In genomic region chr1:9589719-9590157, GRCh38 we compare ENCODE assay signal across 8 cellular contexts. TPM values are rescaled to one million over a fixed set of nuclear protein-coding genes. Genes with fewer than 3 reads are reported as not detected.
DNase-seq lines count a peak whose midpoint lies in the region; ATAC-seq, FAIRE-seq and TF ChIP-seq lines count a peak whose summit lies in the region.

No MANE protein-coding gene starts in this region.

- TF ChIP-seq POLR2A in H1 (IDR thresholded peaks at IDR 0.05; ENCODE audit: control extremely low read depth in 1 of 2, low read depth in 2 of 2, low read length in 2 of 2): no peak; a peak in 1 of 3 replicates

- peak overlapping the region; percentile 25 for H3K27ac Mint-ChIP-seq in neural progenitor cell

- peaks cover 6% of the 10 kb centered on the region for H3K27me3 Mint-ChIP-seq in neural progenitor cell (ENCODE audit: insufficient read depth, low read depth)

- TF ChIP-seq EP300 in H1 (IDR thresholded peaks at IDR 0.05; ENCODE audit: borderline replicate concordance in 1 of 2, low read depth in 2 of 2, low read length in 2 of 2): no peak

- H3K4me2 ChIP-seq in OCI-LY7 (ENCODE audit: low read length): peak overlapping the region; percentile 89
- H3K4me2 ChIP-seq in H1 (ENCODE audit: insufficient read depth in 1 of 2, low read depth in 2 of 2, low read length in 2 of 2): peak overlapping the region; percentile 86 to 91
- peak overlapping the region; percentile 90 for H3K4me2 ChIP-seq in neural progenitor cell

- H2BK15ac ChIP-seq in H1 (ENCODE audit: low read length): no peak overlapping the region

- peaks cover 16% of the 10 kb centered on the region for H3K79me1 ChIP-seq in H1 (ENCODE audit: low read depth, low read length)

- H3K4ac ChIP-seq in H1 (replicated peaks; ENCODE audit: insufficient read length, low read depth, low read length): no peak overlapping the region

- CTCF ChIA-PET in OCI-LY7 (lab: Charles Lee; ENCODE audit: unreplicated experiment) (interaction anchor here (0.5 to 0.7 kb wide), 2 partner anchors 10 to 25 kb away, joined by 3 read pairs; no protein-coding TSS in a partner anchor), H1 (lab: Charles Lee; ENCODE audit: partially characterized antibody) (interaction anchor here (0.6 to 6.1 kb wide), 13 partner anchors 9 to 340 kb away, joined by 3 to 44 read pairs (median 3); no protein-coding TSS in a partner anchor)

- POLR2A ChIA-PET in OCI-LY7 (lab: Charles Lee) (interaction anchor here (0.7 to 1.2 kb wide), 5 partner anchors 8 to 444 kb away, joined by 3 to 5 read pairs (median 4); no protein-coding TSS in a partner anchor), H1 (lab: Charles Lee; ENCODE audit: partially characterized antibody) (interaction anchor here (0.8 to 2.0 kb wide), 9 partner anchors 10 to 170 kb away, joined by 3 to 4 read pairs (median 3); partner anchors contain the start of gene SLC25A33)

- no peak overlapping the region for H2AK5ac ChIP-seq in H1 (ENCODE audit: low read depth, low read length)

- no peaks in the 10 kb centered on the region for H3K9me2 ChIP-seq in OCI-LY7 (ENCODE audit: insufficient read depth, low read length)

- no peak overlapping the region for H4K91ac ChIP-seq in H1 (replicated peaks; ENCODE audit: insufficient read length, low read length)

- H3K36me3 ChIP-seq in OCI-LY7 (ENCODE audit: insufficient read depth, low read length) (peaks cover 5% of the 10 kb centered on the region; the same call in 1 of the 2 replicates), H1 (ENCODE audit: control insufficient read depth in 2 of 4, insufficient read depth in 4 of 4, low read length in 3 of 4) (no peaks in the 10 kb centered on the region), neural progenitor cell (no peaks in the 10 kb centered on the region)

- no peak overlapping the region for H2AFZ ChIP-seq in OCI-LY7 (ENCODE audit: low read length)
- no peak overlapping the region for H2AFZ ChIP-seq in H1 (ENCODE audit: low read length)
- no peak overlapping the region for H2AFZ ChIP-seq in neural progenitor cell (replicated peaks)

- H3K9me3 ChIP-seq in OCI-LY7 (ENCODE audit: low read length): no peaks in the 10 kb centered on the region
- H3K9me3 ChIP-seq in H1 (ENCODE audit: insufficient read depth in 2 of 2, low read depth in 1 of 2, low read length in 1 of 2): no peaks in the 10 kb centered on the region
- H3K9me3 ChIP-seq in neural progenitor cell (ENCODE audit: low read depth): no peaks in the 10 kb centered on the region

- H3K4me1 ChIP-seq in OCI-LY7 (ENCODE audit: insufficient read depth, low read length, poor library complexity, severe bottlenecking): peaks cover 43% of the 10 kb centered on the region
- peaks cover 0 to 40% (median 28%) of the 10 kb centered on the region in 4 experiments; a peak in 5 of 7 replicates for H3K4me1 ChIP-seq in H1 (replicated peaks in 1 of 4; ENCODE audit: control insufficient read depth in 3 of 4, insufficient read depth in 4 of 4, low read length in 3 of 4)
- peaks cover 50% of the 10 kb centered on the region for H3K4me1 ChIP-seq in neural progenitor cell

- no peak for TF ChIP-seq RAD21 in H1 (IDR thresholded peaks at IDR 0.05 in 1 of 2, conservative IDR thresholded peaks at IDR 0.05 in 1 of 2; ENCODE audit: low read depth in 2 of 2, low read length in 2 of 2)

- H3K27me3 ChIP-seq in H1 (replicated peaks in 1 of 4; ENCODE audit: control insufficient read depth in 3 of 4, extremely low read depth in 1 of 4, insufficient read depth in 3 of 4, low read length in 3 of 4) (no peaks in the 10 kb centered on the region), neural progenitor cell (no peaks in the 10 kb centered on the region)

- DNase-seq in OCI-LY7 (ENCODE audit: low spot score) (peak; percentile 10), H1 (ENCODE audit: low read depth in 1 of 2, low spot score in 2 of 2) (no peak), neural progenitor cell (ENCODE audit: low spot score) (no peak), D341Med (ENCODE audit: low spot score) (no peak)

- H3K18ac ChIP-seq in H1 (ENCODE audit: extremely low read depth, low read length): no peak overlapping the region

- H4K5ac ChIP-seq in H1 (ENCODE audit: insufficient read length, low read depth, low read length): no peak overlapping the region

- WGBS in H1 (ENCODE audit: extremely low coverage in 1 of 2, insufficient coverage in 1 of 2, insufficient read length in 1 of 2, insufficient replicate concordance in 2 of 2, low coverage in 1 of 2, low lambda C conversion rate in 2 of 2, missing lambda C conversion rate in 1 of 2), 2 experiments: 42% methylated on average over 6 of the region's 6 CpGs; no CpG with 5 or more reads in 1 of the 2 experiments

- FAIRE-seq in H1 (lab: Jason Lieb, UNC): no peak

- intact Hi-C loops in OCI-LY7 (cut with micrococcal nuclease; ENCODE audit: unreplicated experiment): loop anchor here (2.0 to 5.0 kb wide), 2 partner anchors 233 to 302 kb away; partner anchors contain the start of gene CLSTN1

- peaks cover 4% of the 10 kb centered on the region for H3K36me3 Mint-ChIP-seq in neural progenitor cell

- H3K9me3 Mint-ChIP-seq in neural progenitor cell: no peaks in the 10 kb centered on the region

- peaks cover 48% of the 10 kb centered on the region for H3F3A ChIP-seq in neural progenitor cell (ENCODE audit: low read depth)

- no peak overlapping the region for H3K14ac ChIP-seq in H1 (ENCODE audit: insufficient read length)

- H3K56ac ChIP-seq in H1 (replicated peaks; ENCODE audit: insufficient read length, low read depth, low read length): no peak overlapping the region

- H2BK20ac ChIP-seq in H1 (ENCODE audit: low read length): no peak overlapping the region

- H3K9ac ChIP-seq in H1 (replicated peaks in 1 of 4; ENCODE audit: extremely low read depth in 1 of 4, low read depth in 3 of 4, low read length in 3 of 4): peak overlapping the region; percentile 16 to 54 (median 43); a peak in 4 of 7 replicates
- peak overlapping the region; percentile 15 for H3K9ac ChIP-seq in neural progenitor cell

- H2BK5ac ChIP-seq in H1 (ENCODE audit: low read depth, low read length): no peak overlapping the region

- H3K4me1 Mint-ChIP-seq in neural progenitor cell: peaks cover 49% of the 10 kb centered on the region

- ATAC-seq in GM21717 (IDR thresholded peaks at IDR 0.05; ENCODE audit: unreplicated experiment) (no peak), HG03159 (IDR thresholded peaks at IDR 0.05; ENCODE audit: unreplicated experiment) (no peak), GM21825 (IDR thresholded peaks at IDR 0.05; ENCODE audit: unreplicated experiment) (no peak)

- H4K20me1 ChIP-seq in OCI-LY7 (ENCODE audit: insufficient read depth, low read length): peaks cover 19% of the 10 kb centered on the region
- H4K20me1 ChIP-seq in H1 (replicated peaks in 1 of 2; ENCODE audit: control insufficient read depth in 1 of 2, insufficient read depth in 2 of 2, low read length in 2 of 2): peaks cover 29 to 38% of the 10 kb centered on the region in 2 experiments
- peaks cover 55% of the 10 kb centered on the region for H4K20me1 ChIP-seq in neural progenitor cell (ENCODE audit: low read depth)

- H3K4me3 ChIP-seq in GM08714 (ENCODE audit: low read length) (peak overlapping the region; percentile 71), OCI-LY7 (ENCODE audit: low read depth, low read length, poor library complexity, severe bottlenecking) (peak overlapping the region; percentile 90), H1 (ENCODE audit: extremely low read depth in 1 of 4, insufficient read depth in 2 of 4, low read depth in 3 of 4, low read length in 4 of 4) (peak overlapping the region; percentile 60 to 82 (median 70)), neural progenitor cell (peak overlapping the region; percentile 59)

- H2BK12ac ChIP-seq in H1 (ENCODE audit: low read depth, low read length): no peak overlapping the region

- no peak overlapping the region; the same call in 1 of the 2 replicates for H4K8ac ChIP-seq in H1 (ENCODE audit: extremely low read depth, insufficient read depth, low read length)

- no peak overlapping the region for H3K23ac ChIP-seq in H1 (ENCODE audit: insufficient read length)

- H3K27ac ChIP-seq in OCI-LY7 (ENCODE audit: low read depth, low read length, poor library complexity, severe bottlenecking) (no peak overlapping the region), H1 (ENCODE audit: low read depth, low read length) (no peak overlapping the region), neural progenitor cell (no peak overlapping the region)

- TF ChIP-seq CTCF in OCI-LY7 (conservative IDR thresholded peaks at IDR 0.05; ENCODE audit: low read length) (no peak), H1 (IDR thresholded peaks at IDR 0.05; ENCODE audit: control extremely low read depth in 1 of 3, insufficient read depth in 1 of 3, low read depth in 1 of 3, low read length in 3 of 3) (no peak), neural progenitor cell (IDR thresholded peaks at IDR 0.05) (no peak)

- no peak overlapping the region for H2BK120ac ChIP-seq in H1 (replicated peaks; ENCODE audit: low read depth, low read length)

- peaks cover 10% of the 10 kb centered on the region; the same call in 1 of the 2 replicates for H3K79me2 ChIP-seq in OCI-LY7 (ENCODE audit: insufficient read depth, low read depth, low read length)
- peaks cover 11 to 55% of the 10 kb centered on the region in 2 experiments; a peak in 3 of 4 replicates for H3K79me2 ChIP-seq in H1 (ENCODE audit: control insufficient read depth in 1 of 2, insufficient read depth in 2 of 2, low read length in 2 of 2)
- peaks cover 55% of the 10 kb centered on the region for H3K79me2 ChIP-seq in neural progenitor cell (ENCODE audit: low read depth)

- no TSS peak for BruUV-seq in OCI-LY7 (replicated peaks; lab: Mats Ljungman, UMichigan)

- peaks cover 7% of the 10 kb centered on the region; the same call in 1 of the 2 replicates for H3K23me2 ChIP-seq in H1 (ENCODE audit: low read depth, low read length)

- peak overlapping the region; percentile 93 for H3K4me3 Mint-ChIP-seq in neural progenitor cell

RNA-seq across cellular contexts. Expression of gene TMEM201, which starts 1.0 kb away (rescaled TPM):
- 5.3 and 7.5 TPM in 2 replicates for total RNA-seq in OCI-LY7 (2014; rRNA removed; shearing (Covaris generic))
- total RNA-seq in OCI-LY7 (2022): 21.9 and 23.6 TPM in 2 replicates
- 27.1 and 27.9 TPM in 2 replicates for total RNA-seq in H1 (2021; fragmentation: NEBNext Ultra II Directional; extraction: Animal tissue kit (Norgen Biotek cat#: 25700))
- polyA plus RNA-seq in H1 (2011; rRNA removed): 8.2 and 14.2 TPM in 2 replicates
- polyA plus RNA-seq in H1 (2011; cell fraction: cytosol; rRNA removed): 4.4 TPM
- polyA plus RNA-seq in H1 (2011; cell fraction: nucleus; rRNA removed): 24.5 TPM
- polyA plus RNA-seq in H1 (2012, experiment 1 of 2): 11.3 to 20.5 TPM (median 17.5 TPM) in 4 replicates
- polyA plus RNA-seq in H1 (2012, experiment 2 of 2): 17.2 TPM
- polyA plus RNA-seq in H1 (2013, experiment 1 of 2): 24.4 TPM
- polyA plus RNA-seq in H1 (2013, experiment 2 of 2): 26.3 TPM
- polyA minus RNA-seq in H1 (2011; rRNA and poly(A)+ RNA removed): 6.7 and 6.9 TPM in 2 replicates
- 12.9 TPM for polyA minus RNA-seq in H1 (2011; cell fraction: cytosol; rRNA and poly(A)+ RNA removed)
- polyA minus RNA-seq in H1 (2011; cell fraction: nucleus; rRNA and poly(A)+ RNA removed): 20.1 TPM
- 1.9 and 7.3 TPM in 2 replicates for total RNA-seq in neural progenitor cell (ENCODE audit: low replicate concordance)

RNA-seq across cellular contexts. Expression of gene SLC25A33, which starts 50.5 kb away (rescaled TPM):
- 14.4 and 15.1 TPM in 2 replicates for total RNA-seq in OCI-LY7 (2014; rRNA removed; shearing (Covaris generic))
- total RNA-seq in OCI-LY7 (2022): 14.1 and 16.5 TPM in 2 replicates
- total RNA-seq in H1 (2021; fragmentation: NEBNext Ultra II Directional; extraction: Animal tissue kit (Norgen Biotek cat#: 25700)): 12.4 and 12.8 TPM in 2 replicates
- polyA plus RNA-seq in H1 (2011; rRNA removed): 5.1 and 7.8 TPM in 2 replicates
- polyA plus RNA-seq in H1 (2011; cell fraction: cytosol; rRNA removed): 7.7 TPM
- polyA plus RNA-seq in H1 (2011; cell fraction: nucleus; rRNA removed): 4.5 TPM
- polyA plus RNA-seq in H1 (2012, experiment 1 of 2): 7.0 to 8.1 TPM (median 7.4 TPM) in 4 replicates
- 8.2 TPM for polyA plus RNA-seq in H1 (2012, experiment 2 of 2)
- 11.5 TPM for polyA plus RNA-seq in H1 (2013, experiment 1 of 2)
- polyA plus RNA-seq in H1 (2013, experiment 2 of 2): 11.5 TPM
- 4.5 and 4.8 TPM in 2 replicates for polyA minus RNA-seq in H1 (2011; rRNA and poly(A)+ RNA removed)
- 5.8 TPM for polyA minus RNA-seq in H1 (2011; cell fraction: cytosol; rRNA and poly(A)+ RNA removed)
- 5.3 TPM for polyA minus RNA-seq in H1 (2011; cell fraction: nucleus; rRNA and poly(A)+ RNA removed)
- 19.0 and 20.8 TPM in 2 replicates for total RNA-seq in neural progenitor cell (ENCODE audit: low replicate concordance)
